8 cellular contexts compared by ENCODE assay signal in genomic region chr7:103075337-103075918, GRCh38. TPM values are rescaled to one million over a fixed set of nuclear protein-coding genes. Genes with fewer than 3 reads are reported as not detected.
A peak's percentile ranks its signal among the peaks of the same experiment; 100 is the strongest.
DNase-seq lines count a peak whose midpoint lies in the region; ATAC-seq and TF ChIP-seq lines count a peak whose summit lies in the region.

No MANE protein-coding gene starts in this region.

- TF ChIP-seq CTCF in CD14-positive monocyte (IDR thresholded peaks at IDR 0.05), result no peak
- no peak for TF ChIP-seq CTCF in Peyer's patch (IDR thresholded peaks at IDR 0.05)
- TF ChIP-seq CTCF in fibroblast of villous mesenchyme (IDR thresholded peaks at IDR 0.05; ENCODE audit: insufficient read depth, low read depth, low read length), result no peak
- TF ChIP-seq CTCF in neural crest cell (conservative IDR thresholded peaks at IDR 0.05), result no peak

- peak overlapping the region; percentile 83 to 95 (median 86) for H3K27ac ChIP-seq in Peyer's patch

- H3K36me3 Mint-ChIP-seq in CD14-positive monocyte, result peaks cover 3 to 10% of the 10 kb centered on the region in 2 donors
- peaks cover 2% of the 10 kb centered on the region for H3K36me3 Mint-ChIP-seq in neural crest cell (ENCODE audit: low read depth)

- H3K9me3 Mint-ChIP-seq in CD14-positive monocyte (peaks cover 4 to 10% (median 9%) of the 10 kb centered on the region in 7 donors), neural crest cell (no peaks in the 10 kb centered on the region)
- no peaks in the 10 kb centered on the region for H3K9me3 Mint-ChIP-seq in stimulated activated naive CD8-positive, alpha-beta T cell treated with anti-CD3 and anti-CD28 coated beads, Interleukin-15, amount 100 ng/mL, for 72 hours

- H3K4me1 Mint-ChIP-seq in CD14-positive monocyte, result peaks cover 41% of the 10 kb centered on the region
- H3K4me1 Mint-ChIP-seq in neural crest cell, result peaks cover 26% of the 10 kb centered on the region
- peaks cover 25% of the 10 kb centered on the region for H3K4me1 Mint-ChIP-seq in stimulated activated naive CD8-positive, alpha-beta T cell treated with anti-CD3 and anti-CD28 coated beads, Interleukin-15, amount 100 ng/mL, for 72 hours

- peaks cover 3 to 16% (median 7%) of the 10 kb centered on the region in 4 donors for H3K4me1 ChIP-seq in Peyer's patch

- H3K4me3 Mint-ChIP-seq in CD14-positive monocyte (peak overlapping the region; percentile 93 to 96), neural crest cell (peak overlapping the region; percentile 98)
- peak overlapping the region; percentile 94 to 97 for H3K4me3 Mint-ChIP-seq in stimulated activated naive CD8-positive, alpha-beta T cell treated with anti-CD3 and anti-CD28 coated beads, Interleukin-15, amount 100 ng/mL, for 72 hours

- intact Hi-C loops in CD14-positive monocyte (cut with micrococcal nuclease), result loop anchor here in 1 of 2 donors (10.0 kb wide), 1 partner anchor 219 kb away; the partner anchor contains the start of gene PMPCB

- TF ChIP-seq POLR2A in Peyer's patch (IDR thresholded peaks at IDR 0.05), result no peak

- H3K4me3 ChIP-seq in Peyer's patch (peak overlapping the region; percentile 63 to 88 (median 79)), fibroblast of villous mesenchyme (ENCODE audit: low read depth, low read length) (peak overlapping the region; percentile 95)

- peak; percentile 45 for ATAC-seq in GM19397 (IDR thresholded peaks at IDR 0.05; ENCODE audit: unreplicated experiment)
- peak; percentile 39 for ATAC-seq in HG03521 (IDR thresholded peaks at IDR 0.05; ENCODE audit: unreplicated experiment)
- peak; percentile 89 for ATAC-seq in stimulated activated naive CD8-positive, alpha-beta T cell treated with anti-CD3 and anti-CD28 coated beads, Interleukin-15, amount 100 ng/mL, for 72 hours

- H3K27me3 ChIP-seq in Peyer's patch, result no peaks in the 10 kb centered on the region

- no peaks in the 10 kb centered on the region for H3K9me3 ChIP-seq in Peyer's patch

- H3K36me3 ChIP-seq in Peyer's patch, result no peaks in the 10 kb centered on the region

- DNase-seq in CD14-positive monocyte (ENCODE audit: low spot score) (no peak), Peyer's patch (peak; percentile 65 to 74 (median 71)), activated gamma-delta T cell (lab: John Stamatoyannopoulos, UW) (peak; percentile 68), fibroblast of villous mesenchyme (ENCODE audit: low read depth) (peak; percentile 53), neural crest cell (ENCODE audit: low read depth, low spot score) (peak; percentile 29)
- peak; percentile 79 to 87 for DNase-seq in stimulated activated naive CD8-positive, alpha-beta T cell treated with anti-CD3 and anti-CD28 coated beads, Interleukin-15, amount 100 ng/mL, for 72 hours

- H3K27ac Mint-ChIP-seq in CD14-positive monocyte (peak overlapping the region; percentile 73 to 89 (median 79)), neural crest cell (ENCODE audit: unreplicated experiment) (peak overlapping the region; percentile 91)
- H3K27ac Mint-ChIP-seq in stimulated activated naive CD8-positive, alpha-beta T cell treated with anti-CD3 and anti-CD28 coated beads, Interleukin-15, amount 100 ng/mL, for 72 hours, result peak overlapping the region; percentile 97

- H3K27me3 Mint-ChIP-seq in CD14-positive monocyte (ENCODE audit: low read depth in 3 of 3) (no peaks in the 10 kb centered on the region), neural crest cell (ENCODE audit: low read depth) (no peaks in the 10 kb centered on the region)
- H3K27me3 Mint-ChIP-seq in stimulated activated naive CD8-positive, alpha-beta T cell treated with anti-CD3 and anti-CD28 coated beads, Interleukin-15, amount 100 ng/mL, for 72 hours, result no peaks in the 10 kb centered on the region

RNA-seq across cellular contexts. Expression of gene ARMC10, which starts 0.5 kb away (rescaled TPM):
- polyA plus RNA-seq in CD14-positive monocyte, result 10 to 100 TPM; 55.1 to 60.1 TPM
- total RNA-seq in Peyer's patch (10 to 100 TPM; 16.5 to 24.8 (median 18.4) TPM), fibroblast of villous mesenchyme (25.8 and 35.0 TPM in 2 replicates), neural crest cell (34.5 and 37.0 TPM in 2 replicates)

RNA-seq across cellular contexts. Expression of gene FBXL13, which starts 0.8 kb away (rescaled TPM):
- not detected for polyA plus RNA-seq in CD14-positive monocyte
- total RNA-seq in Peyer's patch, result 1 to 10 TPM in 2 of 4 donors, under 1 TPM in 1, not detected in 1; 0.35 to 2.6 (median 1.3) TPM
- total RNA-seq in fibroblast of villous mesenchyme, result 1.3 and 2.2 TPM in 2 replicates
- total RNA-seq in neural crest cell, result 2.1 TPM in 2 replicates

Comparison
In these comparisons a context has a peak if more than half of its experiments do, and no peak if none do; other contexts are left out.
1. ATAC-seq: peak in every context shown above with its lines; median percentile 89 in stimulated activated naive CD8-positive, alpha-beta T cell treated with anti-CD3 and anti-CD28 coated beads, Interleukin-15, amount 100 ng/mL, for 72 hours; 45 in GM19397; 39 in HG03521.